In genomic region chr18:44878335-44878734, GRCh38 we compare ENCODE assay signal across 35 cellular contexts.
"Had no signal": no experiment of that assay in that cellular context is flagged by ENCODE, and none has a peak within 500 bp of the region (broad histone marks: within the 10 kb centered on the region; RNA-seq: fewer than 3 reads in every experiment).

No MANE protein-coding gene starts in this region.

- DNase-seq: activated B cell treated with CpG ODN at 0.5 μM for 24 hours; activated CD4-positive, alpha-beta memory T cell treated with anti-CD3 and anti-CD28 coated beads, Interleukin-2, amount 10 ng/mL, durations not matched to agents 7 days and 5 days; activated CD4-positive, alpha-beta T cell treated with anti-CD3 and anti-CD28 coated beads, Interleukin-2, amount 10 ng/mL, durations not matched to agents 7 days and 5 days; activated CD4-positive, alpha-beta T cell treated with anti-CD3 and anti-CD28 coated beads, Interleukin-2, amount 50 U/mL, for 4 hours; activated CD8-positive, alpha-beta memory T cell treated with anti-CD3 and anti-CD28 coated beads, Interleukin-2, amount 50 U/mL, for 48 hours; activated effector memory CD4-positive, alpha-beta T cell treated with Interleukin-2 at 50 U/mL for 16 hours; activated gamma-delta T cell treated with Interleukin-2 at 50 U/mL for 16 hours; activated naive CD4-positive, alpha-beta T cell treated with anti-CD3 and anti-CD28 coated beads, Interleukin-2, amount 50 U/mL, for 16 hours; activated naive CD4-positive, alpha-beta T cell treated with Interleukin-2 at 50 U/mL for 16 hours; activated T-cell treated with anti-CD3 and anti-CD28 coated beads for 4 hours; activated T-cell treated with anti-CD3 and anti-CD28 coated beads, Interleukin-2, amount 50 U/mL, for 24 hours; activated T-cell treated with anti-CD3 and anti-CD28 coated beads, Interleukin-2, amount 50 U/mL, for 72 hours; amniotic stem cell; anterior cingulate cortex; brain microvascular endothelial cell; dorsolateral prefrontal cortex; effector memory CD4-positive, alpha-beta T cell; erythroblast; foreskin keratinocyte; gastrocnemius medialis; glutamatergic neuron; heart left ventricle; T-cell; T1000; WERI-Rb-1 had no signal

- FAIRE-seq: bronchial epithelial cell had no signal

- H3K4me1 Mint-ChIP-seq: activated CD4-positive, alpha-beta memory T cell treated with anti-CD3 and anti-CD28 coated beads, Interleukin-2, amount 10 ng/mL, durations not matched to agents 7 days and 5 days; activated CD4-positive, alpha-beta T cell treated with anti-CD3 and anti-CD28 coated beads, Interleukin-2, amount 10 ng/mL, durations not matched to agents 7 days and 5 days; activated T-helper 17 cell treated with anti-CD3 and anti-CD28 coated beads, Interleukin-2, amount 50 U/mL, for 72 hours; central memory CD8-positive, alpha-beta T cell; T-cell had no signal

- H3K4me3 Mint-ChIP-seq: activated B cell treated with CpG ODN at 0.5 μM for 24 hours; activated CD4-positive, alpha-beta memory T cell treated with anti-CD3 and anti-CD28 coated beads, Interleukin-2, amount 10 ng/mL, durations not matched to agents 7 days and 5 days; activated CD4-positive, alpha-beta T cell treated with anti-CD3 and anti-CD28 coated beads, Interleukin-2, amount 10 ng/mL, durations not matched to agents 7 days and 5 days; activated naive CD8-positive, alpha-beta T cell; activated T-cell treated with anti-CD3 and anti-CD28 coated beads, Interleukin-2, amount 50 U/mL, for 24 hours; activated T-cell treated with anti-CD3 and anti-CD28 coated beads, Interleukin-2, amount 50 U/mL, for 72 hours; activated T-helper 17 cell treated with anti-CD3 and anti-CD28 coated beads, Interleukin-2, amount 50 U/mL, for 72 hours; central memory CD8-positive, alpha-beta T cell; dendritic cell treated with granulocyte-macrophage colony-stimulating factor and Interleukin-4, amounts not matched to agents 40 ng/mL and 50 ng/mL, for 4 days; T-cell; T-helper 1 cell treated with Interleukin-12 subunit alpha and Interleukin-12 subunit beta and Interleukin-4 antibody, amounts not matched to agents 30 μg/mL and 1 μg/mL, for 36 hours; T-helper 2 cell treated with Interferon-gamma antibody and Interleukin-4, amounts not matched to agents 5 μg/mL and 100 μg/mL, for 36 hours had no signal

- H3K36me3 ChIP-seq: brain microvascular endothelial cell, esophagus muscularis mucosa, gastrocnemius medialis, heart left ventricle, WERI-Rb-1 had no signal

- ATAC-seq: activated CD4-positive, CD25-positive, alpha-beta regulatory T cell treated with anti-CD3 and anti-CD28 coated beads, Interleukin-2, amount 50 U/mL, for 24 hours; activated T-cell treated with anti-CD3 and anti-CD28 coated beads, Interleukin-2, amount 50 U/mL, for 72 hours; activated T-helper 17 cell treated with anti-CD3 and anti-CD28 coated beads, Interleukin-2, amount 50 U/mL, for 72 hours; foreskin keratinocyte; heart left ventricle; T-cell had no signal

- H3K4me1 ChIP-seq: foreskin keratinocyte had no signal

- H3K36me3 Mint-ChIP-seq: activated naive CD8-positive, alpha-beta T cell; T-cell had no signal

- H3K4me3 ChIP-seq: coronary artery, dorsolateral prefrontal cortex, esophagus muscularis mucosa, gastrocnemius medialis, heart left ventricle had no signal

- H3K9me3 ChIP-seq: esophagus muscularis mucosa, gastrocnemius medialis, heart left ventricle had no signal

- H3K27ac Mint-ChIP-seq: activated B cell treated with CpG ODN at 0.5 μM for 24 hours; activated CD4-positive, alpha-beta memory T cell treated with anti-CD3 and anti-CD28 coated beads, Interleukin-2, amount 10 ng/mL, durations not matched to agents 7 days and 5 days; activated CD4-positive, alpha-beta T cell treated with anti-CD3 and anti-CD28 coated beads, Interleukin-2, amount 10 ng/mL, durations not matched to agents 7 days and 5 days; activated naive CD8-positive, alpha-beta T cell; activated T-cell treated with anti-CD3 and anti-CD28 coated beads, Interleukin-2, amount 50 U/mL, for 24 hours; activated T-cell treated with anti-CD3 and anti-CD28 coated beads, Interleukin-2, amount 50 U/mL, for 72 hours; activated T-helper 17 cell treated with anti-CD3 and anti-CD28 coated beads, Interleukin-2, amount 50 U/mL, for 72 hours; dendritic cell treated with granulocyte-macrophage colony-stimulating factor and Interleukin-4, amounts not matched to agents 40 ng/mL and 50 ng/mL, for 4 days; T-cell; T-helper 1 cell treated with Interleukin-12 subunit alpha and Interleukin-12 subunit beta and Interleukin-4 antibody, amounts not matched to agents 30 μg/mL and 1 μg/mL, for 36 hours; T-helper 2 cell treated with Interferon-gamma antibody and Interleukin-4, amounts not matched to agents 5 μg/mL and 100 μg/mL, for 36 hours had no signal

- H3K27ac ChIP-seq: brain microvascular endothelial cell, coronary artery, dorsolateral prefrontal cortex, esophagus muscularis mucosa, foreskin keratinocyte, gastrocnemius medialis, heart left ventricle, WERI-Rb-1 had no signal

- H3K9me3 Mint-ChIP-seq: activated B cell treated with CpG ODN at 0.5 μM for 24 hours; activated CD4-positive, alpha-beta memory T cell treated with anti-CD3 and anti-CD28 coated beads, Interleukin-2, amount 10 ng/mL, durations not matched to agents 7 days and 5 days; activated CD4-positive, alpha-beta T cell treated with anti-CD3 and anti-CD28 coated beads, Interleukin-2, amount 10 ng/mL, durations not matched to agents 7 days and 5 days; activated T-cell treated with anti-CD3 and anti-CD28 coated beads, Interleukin-2, amount 50 U/mL, for 24 hours; activated T-helper 17 cell treated with anti-CD3 and anti-CD28 coated beads, Interleukin-2, amount 50 U/mL, for 72 hours; central memory CD8-positive, alpha-beta T cell; dendritic cell treated with granulocyte-macrophage colony-stimulating factor and Interleukin-4, amounts not matched to agents 40 ng/mL and 50 ng/mL, for 4 days; T-cell; T-helper 1 cell treated with Interleukin-12 subunit alpha and Interleukin-12 subunit beta and Interleukin-4 antibody, amounts not matched to agents 30 μg/mL and 1 μg/mL, for 36 hours; T-helper 2 cell treated with Interferon-gamma antibody and Interleukin-4, amounts not matched to agents 5 μg/mL and 100 μg/mL, for 36 hours had no signal

- H3K27me3 ChIP-seq: brain microvascular endothelial cell, dorsolateral prefrontal cortex, esophagus muscularis mucosa, foreskin keratinocyte, gastrocnemius medialis, heart left ventricle had no signal

- H3K27me3 Mint-ChIP-seq: activated B cell treated with CpG ODN at 0.5 μM for 24 hours; activated CD4-positive, alpha-beta T cell treated with anti-CD3 and anti-CD28 coated beads, Interleukin-2, amount 10 ng/mL, durations not matched to agents 7 days and 5 days; central memory CD8-positive, alpha-beta T cell had no signal
